Comparison of ENCODE assay signal across 8 cellular contexts in the genomic region with DNA sequence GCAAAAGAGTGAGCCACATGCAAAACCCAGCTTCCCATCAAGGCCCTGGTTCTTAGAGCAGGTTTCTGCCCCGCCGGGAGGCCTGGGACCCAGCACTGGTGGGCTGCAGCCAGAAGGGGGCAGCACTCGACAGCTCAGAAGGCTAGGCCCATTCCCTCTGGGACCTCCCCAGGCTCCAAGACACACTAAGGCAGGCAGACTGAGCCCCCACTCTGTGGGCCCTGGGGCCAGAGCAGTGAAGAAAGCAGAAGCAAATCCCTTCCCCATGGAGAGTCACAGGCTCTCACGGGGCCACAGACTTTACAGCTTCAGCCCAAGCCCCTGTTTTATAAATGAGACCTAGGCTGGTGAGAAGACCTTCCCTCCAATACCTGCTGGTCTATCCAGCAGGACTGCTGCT.
DNase-seq lines count a peak whose midpoint lies in the region; ATAC-seq and TF ChIP-seq lines count a peak whose summit lies in the region.

No MANE protein-coding gene starts in this region.

- ATAC-seq in HG02642 (IDR thresholded peaks at IDR 0.05; ENCODE audit: poor library complexity, unreplicated experiment): peak; percentile 96

- H3K27ac Mint-ChIP-seq in T-helper 2 cell treated with Interferon-gamma antibody and Interleukin-4, amounts not matched to agents 5 μg/mL and 100 μg/mL, for 36 hours: no peak overlapping the region

- H3K9me3 Mint-ChIP-seq in T-helper 2 cell treated with Interferon-gamma antibody and Interleukin-4, amounts not matched to agents 5 μg/mL and 100 μg/mL, for 36 hours: no peaks in the 10 kb centered on the region

- H3K27me3 ChIP-seq in iPS-15b (ENCODE audit: control insufficient read depth, insufficient read depth, low read length): no peaks in the 10 kb centered on the region

- TF ChIP-seq POLR2A in NB4 (IDR thresholded peaks at IDR 0.05; ENCODE audit: extremely low read depth, insufficient read length): no peak

- peaks cover 5% of the 10 kb centered on the region for H3K4me1 ChIP-seq in iPS-15b (ENCODE audit: control insufficient read depth, insufficient read depth, low read length)

- H3K4me1 Mint-ChIP-seq in T-helper 2 cell treated with Interferon-gamma antibody and Interleukin-4, amounts not matched to agents 5 μg/mL and 100 μg/mL, for 36 hours (ENCODE audit: low read depth): peaks cover 9% of the 10 kb centered on the region

- peaks cover 4% of the 10 kb centered on the region for H3K36me3 Mint-ChIP-seq in T-helper 2 cell treated with Interferon-gamma antibody and Interleukin-4, amounts not matched to agents 5 μg/mL and 100 μg/mL, for 36 hours (ENCODE audit: low read depth)

- DNase-seq in NCI-H2081 (lab: John Stamatoyannopoulos, UW) (peak; percentile 57 to 59), NCI-H2081 treated with DMSO at 0.1 percent for 48 hours (lab: John Stamatoyannopoulos, UW) (no peak), NB4 (ENCODE audit: low read depth) (peak; percentile 85), astrocyte of the hippocampus (ENCODE audit: low read depth, low spot score) (peak; percentile 89)
- DNase-seq in T-helper 2 cell treated with Interferon-gamma antibody and Interleukin-4, amounts not matched to agents 5 μg/mL and 100 μg/mL, for 36 hours (ENCODE audit: low spot score): peak; percentile 46
- DNase-seq in stimulated activated CD4-positive, alpha-beta T cell treated with anti-CD3 and anti-CD28 coated beads, Interleukin-12 subunit alpha, Interleukin-12 subunit beta, amount 100 ng/mL, for 24 hours (ENCODE audit: low read depth in 2 of 2): peak; percentile 24 to 66

- no peak overlapping the region for H3K4me3 Mint-ChIP-seq in T-helper 2 cell treated with Interferon-gamma antibody and Interleukin-4, amounts not matched to agents 5 μg/mL and 100 μg/mL, for 36 hours

- H3K27me3 Mint-ChIP-seq in T-helper 2 cell treated with Interferon-gamma antibody and Interleukin-4, amounts not matched to agents 5 μg/mL and 100 μg/mL, for 36 hours (ENCODE audit: low read depth): no peaks in the 10 kb centered on the region

- no peaks in the 10 kb centered on the region for H3K9me3 ChIP-seq in iPS-15b (ENCODE audit: control insufficient read depth, insufficient read depth, low read length)

- peak overlapping the region; percentile 41 for H3K9ac ChIP-seq in iPS-15b (ENCODE audit: low read depth, low read length)

- no peaks in the 10 kb centered on the region for H3K36me3 ChIP-seq in iPS-15b (ENCODE audit: control insufficient read depth, insufficient read depth, low read length)

- no peak overlapping the region for H3K4me3 ChIP-seq in NB4 (ENCODE audit: low read depth, low read length)
- no peak overlapping the region for H3K4me3 ChIP-seq in iPS-15b (ENCODE audit: low read depth, low read length)

- peak; percentile 96 for TF ChIP-seq CTCF in NB4 (IDR thresholded peaks at IDR 0.05; ENCODE audit: low read depth, low read length)
